2 cellular contexts compared by ENCODE assay signal in genomic region chr3:134352031-134352671, GRCh38.
TF ChIP-seq lines count a peak whose summit lies in the region.

No MANE protein-coding gene starts in this region.

TF ChIP-seq in SK-N-SH treated with all-trans-retinoic acid at 6 μM for 48 hours, 23 proteins besides CTCF, POLR2A, EP300 and RAD21 (continued from another document):
- TF ChIP-seq ISL1 (CRISPR knock-in tag; IDR thresholded peaks at IDR 0.05), result no peak
- TF ChIP-seq TOX (CRISPR knock-in tag; IDR thresholded peaks at IDR 0.05; ENCODE audit: borderline replicate concordance), result no peak
- no peak for TF ChIP-seq TCF4 (CRISPR knock-in tag; IDR thresholded peaks at IDR 0.05; ENCODE audit: borderline replicate concordance)
- TF ChIP-seq CSRNP3 (CRISPR knock-in tag; IDR thresholded peaks at IDR 0.05), result no peak
- TF ChIP-seq ZNF70 (CRISPR knock-in tag; IDR thresholded peaks at IDR 0.05), result no peak
- no peak for TF ChIP-seq ZFP30 (CRISPR knock-in tag; IDR thresholded peaks at IDR 0.05)

TF ChIP-seq in SK-N-SH, 30 proteins besides CTCF, POLR2A, EP300 and RAD21 (continued from another document):
- TF ChIP-seq REST (IDR thresholded peaks at IDR 0.05; ENCODE audit: low read depth, low read length) (no peak), NRF1 (IDR thresholded peaks at IDR 0.05; ENCODE audit: low read depth, low read length) (no peak), EZH2phosphoT487 (IDR thresholded peaks at IDR 0.05; ENCODE audit: borderline replicate concordance, low read depth) (no peak), RXRA (IDR thresholded peaks at IDR 0.05; ENCODE audit: borderline replicate concordance, low read depth) (no peak), FOXM1 (IDR thresholded peaks at IDR 0.05; ENCODE audit: low read depth) (no peak), FOSL2 (IDR thresholded peaks at IDR 0.05; ENCODE audit: borderline replicate concordance, low read depth) (no peak), ZBTB33 (IDR thresholded peaks at IDR 0.05; ENCODE audit: borderline replicate concordance, low read depth) (no peak), TEAD4 (IDR thresholded peaks at IDR 0.05; ENCODE audit: borderline replicate concordance, insufficient read depth) (no peak), RFX5 (IDR thresholded peaks at IDR 0.05; ENCODE audit: low read length) (no peak), IRF3 (IDR thresholded peaks at IDR 0.05; ENCODE audit: low read depth, low read length) (no peak)
- TF ChIP-seq, protein P1, sequence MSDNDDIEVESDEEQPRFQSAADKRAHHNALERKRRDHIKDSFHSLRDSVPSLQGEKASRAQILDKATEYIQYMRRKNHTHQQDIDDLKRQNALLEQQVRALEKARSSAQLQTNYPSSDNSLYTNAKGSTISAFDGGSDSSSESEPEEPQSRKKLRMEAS (IDR thresholded peaks at IDR 0.05; ENCODE audit: low read depth), result no peak
